In the genomic region with DNA sequence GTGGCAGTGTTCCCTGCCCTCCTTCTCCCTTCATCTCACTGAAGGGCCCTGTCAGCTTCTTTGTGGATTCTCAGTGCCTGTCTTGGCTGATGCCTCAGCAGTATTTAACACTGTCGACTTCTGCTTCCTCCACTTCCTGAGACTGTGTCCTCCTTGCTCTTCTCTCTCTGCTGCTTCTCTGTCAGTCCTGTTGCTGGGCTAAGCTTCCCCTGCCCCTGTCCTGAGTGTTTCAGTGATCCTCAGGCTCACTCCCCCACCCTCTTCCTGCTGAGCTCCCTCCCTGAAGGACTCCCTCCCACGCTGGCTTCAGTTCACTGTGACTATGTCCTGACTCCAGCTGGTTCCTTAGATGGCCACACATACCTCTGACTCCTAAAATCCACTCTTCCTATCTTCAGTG, we compare ENCODE assay signal across 1 cellular context.
TF ChIP-seq lines count a peak whose summit lies in the region.

No MANE protein-coding gene starts in this region.

TF ChIP-seq in H1, 55 proteins besides CTCF, POLR2A, EP300 and RAD21 (continued from another document):
- TF ChIP-seq, protein P1, sequence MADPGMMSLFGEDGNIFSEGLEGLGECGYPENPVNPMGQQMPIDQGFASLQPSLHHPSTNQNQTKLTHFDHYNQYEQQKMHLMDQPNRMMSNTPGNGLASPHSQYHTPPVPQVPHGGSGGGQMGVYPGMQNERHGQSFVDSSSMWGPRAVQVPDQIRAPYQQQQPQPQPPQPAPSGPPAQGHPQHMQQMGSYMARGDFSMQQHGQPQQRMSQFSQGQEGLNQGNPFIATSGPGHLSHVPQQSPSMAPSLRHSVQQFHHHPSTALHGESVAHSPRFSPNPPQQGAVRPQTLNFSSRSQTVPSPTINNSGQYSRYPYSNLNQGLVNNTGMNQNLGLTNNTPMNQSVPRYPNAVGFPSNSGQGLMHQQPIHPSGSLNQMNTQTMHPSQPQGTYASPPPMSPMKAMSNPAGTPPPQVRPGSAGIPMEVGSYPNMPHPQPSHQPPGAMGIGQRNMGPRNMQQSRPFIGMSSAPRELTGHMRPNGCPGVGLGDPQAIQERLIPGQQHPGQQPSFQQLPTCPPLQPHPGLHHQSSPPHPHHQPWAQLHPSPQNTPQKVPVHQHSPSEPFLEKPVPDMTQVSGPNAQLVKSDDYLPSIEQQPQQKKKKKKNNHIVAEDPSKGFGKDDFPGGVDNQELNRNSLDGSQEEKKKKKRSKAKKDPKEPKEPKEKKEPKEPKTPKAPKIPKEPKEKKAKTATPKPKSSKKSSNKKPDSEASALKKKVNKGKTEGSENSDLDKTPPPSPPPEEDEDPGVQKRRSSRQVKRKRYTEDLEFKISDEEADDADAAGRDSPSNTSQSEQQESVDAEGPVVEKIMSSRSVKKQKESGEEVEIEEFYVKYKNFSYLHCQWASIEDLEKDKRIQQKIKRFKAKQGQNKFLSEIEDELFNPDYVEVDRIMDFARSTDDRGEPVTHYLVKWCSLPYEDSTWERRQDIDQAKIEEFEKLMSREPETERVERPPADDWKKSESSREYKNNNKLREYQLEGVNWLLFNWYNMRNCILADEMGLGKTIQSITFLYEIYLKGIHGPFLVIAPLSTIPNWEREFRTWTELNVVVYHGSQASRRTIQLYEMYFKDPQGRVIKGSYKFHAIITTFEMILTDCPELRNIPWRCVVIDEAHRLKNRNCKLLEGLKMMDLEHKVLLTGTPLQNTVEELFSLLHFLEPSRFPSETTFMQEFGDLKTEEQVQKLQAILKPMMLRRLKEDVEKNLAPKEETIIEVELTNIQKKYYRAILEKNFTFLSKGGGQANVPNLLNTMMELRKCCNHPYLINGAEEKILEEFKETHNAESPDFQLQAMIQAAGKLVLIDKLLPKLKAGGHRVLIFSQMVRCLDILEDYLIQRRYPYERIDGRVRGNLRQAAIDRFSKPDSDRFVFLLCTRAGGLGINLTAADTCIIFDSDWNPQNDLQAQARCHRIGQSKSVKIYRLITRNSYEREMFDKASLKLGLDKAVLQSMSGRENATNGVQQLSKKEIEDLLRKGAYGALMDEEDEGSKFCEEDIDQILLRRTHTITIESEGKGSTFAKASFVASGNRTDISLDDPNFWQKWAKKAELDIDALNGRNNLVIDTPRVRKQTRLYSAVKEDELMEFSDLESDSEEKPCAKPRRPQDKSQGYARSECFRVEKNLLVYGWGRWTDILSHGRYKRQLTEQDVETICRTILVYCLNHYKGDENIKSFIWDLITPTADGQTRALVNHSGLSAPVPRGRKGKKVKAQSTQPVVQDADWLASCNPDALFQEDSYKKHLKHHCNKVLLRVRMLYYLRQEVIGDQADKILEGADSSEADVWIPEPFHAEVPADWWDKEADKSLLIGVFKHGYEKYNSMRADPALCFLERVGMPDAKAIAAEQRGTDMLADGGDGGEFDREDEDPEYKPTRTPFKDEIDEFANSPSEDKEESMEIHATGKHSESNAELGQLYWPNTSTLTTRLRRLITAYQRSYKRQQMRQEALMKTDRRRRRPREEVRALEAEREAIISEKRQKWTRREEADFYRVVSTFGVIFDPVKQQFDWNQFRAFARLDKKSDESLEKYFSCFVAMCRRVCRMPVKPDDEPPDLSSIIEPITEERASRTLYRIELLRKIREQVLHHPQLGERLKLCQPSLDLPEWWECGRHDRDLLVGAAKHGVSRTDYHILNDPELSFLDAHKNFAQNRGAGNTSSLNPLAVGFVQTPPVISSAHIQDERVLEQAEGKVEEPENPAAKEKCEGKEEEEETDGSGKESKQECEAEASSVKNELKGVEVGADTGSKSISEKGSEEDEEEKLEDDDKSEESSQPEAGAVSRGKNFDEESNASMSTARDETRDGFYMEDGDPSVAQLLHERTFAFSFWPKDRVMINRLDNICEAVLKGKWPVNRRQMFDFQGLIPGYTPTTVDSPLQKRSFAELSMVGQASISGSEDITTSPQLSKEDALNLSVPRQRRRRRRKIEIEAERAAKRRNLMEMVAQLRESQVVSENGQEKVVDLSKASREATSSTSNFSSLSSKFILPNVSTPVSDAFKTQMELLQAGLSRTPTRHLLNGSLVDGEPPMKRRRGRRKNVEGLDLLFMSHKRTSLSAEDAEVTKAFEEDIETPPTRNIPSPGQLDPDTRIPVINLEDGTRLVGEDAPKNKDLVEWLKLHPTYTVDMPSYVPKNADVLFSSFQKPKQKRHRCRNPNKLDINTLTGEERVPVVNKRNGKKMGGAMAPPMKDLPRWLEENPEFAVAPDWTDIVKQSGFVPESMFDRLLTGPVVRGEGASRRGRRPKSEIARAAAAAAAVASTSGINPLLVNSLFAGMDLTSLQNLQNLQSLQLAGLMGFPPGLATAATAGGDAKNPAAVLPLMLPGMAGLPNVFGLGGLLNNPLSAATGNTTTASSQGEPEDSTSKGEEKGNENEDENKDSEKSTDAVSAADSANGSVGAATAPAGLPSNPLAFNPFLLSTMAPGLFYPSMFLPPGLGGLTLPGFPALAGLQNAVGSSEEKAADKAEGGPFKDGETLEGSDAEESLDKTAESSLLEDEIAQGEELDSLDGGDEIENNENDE (IDR thresholded peaks at IDR 0.05; ENCODE audit: insufficient replicate concordance, low read length): no peak
- TF ChIP-seq BACH1 (IDR thresholded peaks at IDR 0.05; ENCODE audit: low read length) (no peak), SIN3A (conservative IDR thresholded peaks at IDR 0.05 in 1 of 2, IDR thresholded peaks at IDR 0.05 in 1 of 2; ENCODE audit: low read depth in 1 of 2, low read length in 2 of 2) (no peak)
